19 cellular contexts compared by ENCODE assay signal in the genomic region with DNA sequence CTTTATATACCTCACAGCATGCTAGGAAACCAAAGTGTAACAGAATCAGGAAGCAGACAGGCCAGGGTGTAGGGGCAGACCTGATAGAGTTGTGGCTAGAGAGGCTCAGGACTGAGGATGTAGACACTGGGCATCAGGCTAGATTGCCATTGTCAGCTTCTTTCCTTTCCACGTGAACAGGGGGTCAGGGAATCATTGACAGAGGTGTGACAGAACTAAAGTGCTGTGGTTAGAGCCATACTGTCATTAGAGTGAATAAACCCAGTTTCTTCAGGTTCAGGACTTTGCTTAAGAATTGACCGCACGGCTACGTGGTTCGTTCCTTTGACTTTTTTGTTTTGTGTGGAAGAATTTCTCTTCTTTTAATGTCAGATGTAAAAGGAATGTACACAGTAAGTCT.
A peak's percentile ranks its signal among the peaks of the same experiment; 100 is the strongest.
DNase-seq lines count a peak whose midpoint lies in the region; ATAC-seq and TF ChIP-seq lines count a peak whose summit lies in the region.
"Had no signal": no experiment of that assay in that cellular context is flagged by ENCODE, and none has a peak within 500 bp of the region (broad histone marks: within the 10 kb centered on the region; RNA-seq: fewer than 3 reads in every experiment).

No MANE protein-coding gene starts in this region.

- intact Hi-C loops in left ventricle myocardium inferior (cut with micrococcal nuclease) (no loop called here), cardiac septum (cut with DNase I) (no loop called here), esophagus squamous epithelium (cut with DNase I) (no loop called here), Caco-2 (cut with micrococcal nuclease; ENCODE audit: unreplicated experiment) (no loop called here)

- peak overlapping the region; percentile 16 for H3K27ac ChIP-seq in left ventricle myocardium inferior (replicated peaks)
- H3K27ac ChIP-seq in esophagus squamous epithelium = peak overlapping the region in 3 of 4 donors; percentile 29 to 58 (median 36)
- peak overlapping the region; percentile 81 for H3K27ac ChIP-seq in smooth muscle cell (ENCODE audit: low read depth)
- H3K27ac ChIP-seq: 22Rv1, SK-N-MC had no signal

- H3K36me3 ChIP-seq in left ventricle myocardium inferior = peaks cover 29% of the 10 kb centered on the region
- H3K36me3 ChIP-seq in esophagus squamous epithelium = peaks cover 0 to 12% (median 0%) of the 10 kb centered on the region in 3 donors
- peaks cover 18% of the 10 kb centered on the region for H3K36me3 ChIP-seq in smooth muscle cell (ENCODE audit: low read depth)
- H3K36me3 ChIP-seq in Caco-2 (ENCODE audit: control insufficient read depth, insufficient read depth, low read length) = no peaks in the 10 kb centered on the region

- ATAC-seq in naive thymus-derived CD8-positive, alpha-beta T cell = no peak

- H3K4me1 ChIP-seq in left ventricle myocardium inferior (peaks cover 81% of the 10 kb centered on the region), esophagus squamous epithelium (peaks cover 0 to 40% (median 22%) of the 10 kb centered on the region in 3 donors), smooth muscle cell (ENCODE audit: low read depth) (peaks cover 30% of the 10 kb centered on the region), Caco-2 (no peaks in the 10 kb centered on the region)

- peaks cover 0 to 5% (median 0%) of the 10 kb centered on the region in 3 donors for H3K36me3 Mint-ChIP-seq in naive thymus-derived CD8-positive, alpha-beta T cell
- H3K36me3 Mint-ChIP-seq in Caco-2 (ENCODE audit: insufficient read depth, unreplicated experiment) = peaks cover 18% of the 10 kb centered on the region
- H3K36me3 Mint-ChIP-seq: CD4-positive, CD25-positive, alpha-beta regulatory T cell had no signal

- H3K4me3 ChIP-seq in left ventricle myocardium inferior (no peak overlapping the region), esophagus squamous epithelium (no peak overlapping the region), smooth muscle cell (no peak overlapping the region), Caco-2 (ENCODE audit: low read depth, low read length) (no peak overlapping the region)
- H3K4me3 ChIP-seq: SK-N-MC had no signal

- WGBS in esophagus squamous epithelium, 2 donors = 72 to 78% methylated on average over 5 of the region's 5 CpGs
- 90% methylated on average over 5 of the region's 5 CpGs for WGBS in smooth muscle cell (ENCODE audit: low lambda C conversion rate)

- DNase-seq in left ventricle myocardium inferior (no peak), cardiac septum (ENCODE audit: low spot score) (no peak), esophagus squamous epithelium (lab: John Stamatoyannopoulos, UW) (no peak), smooth muscle cell (lab: John Stamatoyannopoulos, UW; ENCODE audit: unreplicated experiment) (no peak), SKM-1 (lab: John Stamatoyannopoulos, UW; ENCODE audit: unreplicated experiment) (no peak), middle frontal gyrus (ENCODE audit: extremely low spot score, low spot score) (no peak), Caco-2 (no peak)
- no peak for DNase-seq in naive thymus-derived CD8-positive, alpha-beta T cell
- DNase-seq: AML-193; CD4-positive, CD25-positive, alpha-beta regulatory T cell; COR-L47; GOT3; KG1; NCI-H1694 treated with DMSO at 0.1 percent for 48 hours; NCI-H510A; NCI-H774; SHP77 had no signal

- no peak for TF ChIP-seq POLR2A in esophagus squamous epithelium (IDR thresholded peaks at IDR 0.05)

- H3K4me3 Mint-ChIP-seq in naive thymus-derived CD8-positive, alpha-beta T cell = no peak overlapping the region
- no peak overlapping the region for H3K4me3 Mint-ChIP-seq in Caco-2 (ENCODE audit: unreplicated experiment)
- H3K4me3 Mint-ChIP-seq: CD4-positive, CD25-positive, alpha-beta regulatory T cell had no signal

- H3K27me3 Mint-ChIP-seq in naive thymus-derived CD8-positive, alpha-beta T cell = peaks cover 0 to 6% (median 0%) of the 10 kb centered on the region in 5 donors
- no peaks in the 10 kb centered on the region for H3K27me3 Mint-ChIP-seq in Caco-2 (ENCODE audit: insufficient read depth, unreplicated experiment)

- H3K4me2 ChIP-seq in smooth muscle cell = no peak overlapping the region

- H3K27ac Mint-ChIP-seq in naive thymus-derived CD8-positive, alpha-beta T cell = no peak overlapping the region
- no peak overlapping the region for H3K27ac Mint-ChIP-seq in Caco-2 (ENCODE audit: unreplicated experiment)

- no peaks in the 10 kb centered on the region for H3K9me3 Mint-ChIP-seq in naive thymus-derived CD8-positive, alpha-beta T cell
- H3K9me3 Mint-ChIP-seq in Caco-2 (ENCODE audit: unreplicated experiment) = no peaks in the 10 kb centered on the region

- BruUV-seq in Caco-2 (replicated peaks; lab: Mats Ljungman, UMichigan) = no TSS peak

- H3K4me1 Mint-ChIP-seq in naive thymus-derived CD8-positive, alpha-beta T cell = peaks cover 12 to 29% (median 21%) of the 10 kb centered on the region in 4 donors
- H3K4me1 Mint-ChIP-seq in Caco-2 (ENCODE audit: low read depth, unreplicated experiment) = no peaks in the 10 kb centered on the region

- POLR2A ChIA-PET in naive thymus-derived CD8-positive, alpha-beta T cell (lab: Charles Lee) = no interaction called here
- POLR2A ChIA-PET in Caco-2 (lab: Charles Lee) = no interaction called here

- H3F3A ChIP-seq in smooth muscle cell (ENCODE audit: low read depth) = peaks cover 71% of the 10 kb centered on the region

- H3K27me3 ChIP-seq in left ventricle myocardium inferior (ENCODE audit: low read depth) (no peaks in the 10 kb centered on the region), esophagus squamous epithelium (no peaks in the 10 kb centered on the region), smooth muscle cell (ENCODE audit: low read depth) (no peaks in the 10 kb centered on the region), Caco-2 (replicated peaks; ENCODE audit: control insufficient read depth, insufficient read depth, low read length) (no peaks in the 10 kb centered on the region)

- H3K9me3 ChIP-seq in left ventricle myocardium inferior (replicated peaks) (no peaks in the 10 kb centered on the region), esophagus squamous epithelium (no peaks in the 10 kb centered on the region), smooth muscle cell (replicated peaks; ENCODE audit: low read depth) (no peaks in the 10 kb centered on the region), Caco-2 (no peaks in the 10 kb centered on the region)

- H4K20me1 ChIP-seq in smooth muscle cell (ENCODE audit: low read depth) = peaks cover 97% of the 10 kb centered on the region

- CTCF ChIA-PET in Caco-2 (lab: Charles Lee) = no interaction called here

- TF ChIP-seq CTCF in left ventricle myocardium inferior (IDR thresholded peaks at IDR 0.05; ENCODE audit: borderline replicate concordance) (no peak), esophagus squamous epithelium (IDR thresholded peaks at IDR 0.05) (no peak), smooth muscle cell (IDR thresholded peaks at IDR 0.05; ENCODE audit: borderline replicate concordance, insufficient read depth, poor library complexity, severe bottlenecking) (no peak), Caco-2 (IDR thresholded peaks at IDR 0.05; ENCODE audit: insufficient read depth in 1 of 2, low read depth in 1 of 2, low read length in 1 of 2, severe bottlenecking in 1 of 2, unreplicated experiment in 1 of 2) (no peak)

- H3K9ac ChIP-seq in smooth muscle cell (ENCODE audit: low read depth) = no peak overlapping the region

- H2AFZ ChIP-seq in smooth muscle cell (ENCODE audit: low read depth) = no peak overlapping the region

- peaks cover 96% of the 10 kb centered on the region for H3K79me2 ChIP-seq in smooth muscle cell (ENCODE audit: low read depth)

Comparison
In these comparisons a context has a peak if more than half of its experiments do, and no peak if none do; other contexts are left out.
1. H3K27ac ChIP-seq: peak in every context shown above with its lines; median percentile 81 in smooth muscle cell; 36 in esophagus squamous epithelium; 16 in left ventricle myocardium inferior.